Comparison of ENCODE assay signal across 18 cellular contexts in genomic region chr13:113952151-113952982, GRCh38. TPM values are rescaled to one million over a fixed set of nuclear protein-coding genes. Genes with fewer than 3 reads are reported as not detected.
A peak's percentile ranks its signal among the peaks of the same experiment; 100 is the strongest.
DNase-seq lines count a peak whose midpoint lies in the region; ATAC-seq, FAIRE-seq and TF ChIP-seq lines count a peak whose summit lies in the region.
"Had no signal": no experiment of that assay in that cellular context is flagged by ENCODE, and none has a peak within 500 bp of the region (broad histone marks: within the 10 kb centered on the region; RNA-seq: fewer than 3 reads in every experiment).

No MANE protein-coding gene starts in this region.

- H3K27ac ChIP-seq in right lobe of liver (no peak overlapping the region), HepG2 (ENCODE audit: extremely low read length, insufficient read depth, low read length) (no peak overlapping the region), RWPE1 (peak overlapping the region; percentile 15; the same call in 1 of the 2 replicates)
- H3K27ac ChIP-seq: KMS-11 had no signal

- in situ Hi-C loops in HepG2 (cut with HindIII; ENCODE audit: extremely low pct_ligation_motif_present, low pct_unique_long_range_greater_than_20kb) = no loop called here

- POLR2A ChIA-PET in HepG2 (lab: Yijun Ruan, JAX) (no interaction called here), RWPE1 (lab: Yijun Ruan, JAX; ENCODE audit: low non-redundant PET) (no interaction called here)

- CTCF ChIA-PET in HepG2 (lab: Yijun Ruan, JAX; ENCODE audit: low intra/inter-chr PET ratio, low total read pairs) = no interaction called here
- CTCF ChIA-PET in RWPE1 (lab: Yijun Ruan, JAX) = interaction anchor here (1.2 kb wide), 1 partner anchor 274 kb away, joined by 10 read pairs; no protein-coding TSS in a partner anchor

- no peak overlapping the region for H3K9ac ChIP-seq in HepG2 (ENCODE audit: insufficient read depth, low read depth, low read length)
- H3K9ac ChIP-seq: KMS-11 had no signal

- H3K27me3 Mint-ChIP-seq in stimulated activated naive B cell treated with anti-CD40 and anti-IgM and Interleukin-4, amounts not matched to agents 10 μg/mL and 1 μg/mL and 100 μg/mL, for 72 hours = peaks cover 0 to 6% of the 10 kb centered on the region in 2 donors
- no peaks in the 10 kb centered on the region for H3K27me3 Mint-ChIP-seq in progenitor cell of endocrine pancreas

- BruUV-seq in HepG2 (replicated peaks; lab: Mats Ljungman, UMichigan) = no TSS peak

- H3K4me3 ChIP-seq in right lobe of liver = no peak overlapping the region
- no peak overlapping the region for H3K4me3 ChIP-seq in HepG2 (replicated peaks in 1 of 3; ENCODE audit: insufficient read depth in 1 of 3, low read depth in 2 of 3, low read length in 3 of 3)
- no peak overlapping the region for H3K4me3 ChIP-seq in mucosa of descending colon

- TF ChIP-seq RAD21 in HepG2 (CRISPR knock-in tag; IDR thresholded peaks at IDR 0.05) = no peak

- H3K9me3 ChIP-seq in right lobe of liver = no peaks in the 10 kb centered on the region
- no peaks in the 10 kb centered on the region for H3K9me3 ChIP-seq in HepG2 (ENCODE audit: low read length)
- H3K9me3 ChIP-seq in mucosa of descending colon = no peaks in the 10 kb centered on the region

- no peak for TF ChIP-seq CTCF in right lobe of liver (IDR thresholded peaks at IDR 0.05)
- no peak for TF ChIP-seq CTCF in HepG2 (CRISPR knock-in tag; IDR thresholded peaks at IDR 0.05)
- no peak for TF ChIP-seq CTCF in RWPE1 (conservative IDR thresholded peaks at IDR 0.05; ENCODE audit: low read depth)
- no peak for TF ChIP-seq CTCF in mucosa of descending colon (IDR thresholded peaks at IDR 0.05)
- TF ChIP-seq CTCF in progenitor cell of endocrine pancreas (IDR thresholded peaks at IDR 0.05; ENCODE audit: unreplicated experiment) = no peak

- H3K4me1 ChIP-seq in right lobe of liver = peaks cover 0 to 9% (median 4%) of the 10 kb centered on the region in 4 donors
- H3K4me1 ChIP-seq in HepG2 (ENCODE audit: insufficient read depth, low read length) = peaks cover 5% of the 10 kb centered on the region; the same call in 1 of the 2 replicates
- peaks cover 7% of the 10 kb centered on the region for H3K4me1 ChIP-seq in mucosa of descending colon (ENCODE audit: low read depth)

- TF ChIP-seq POLR2A in right lobe of liver (IDR thresholded peaks at IDR 0.05) (no peak), HepG2 (IDR thresholded peaks at IDR 0.05; ENCODE audit: insufficient read depth in 1 of 2, low read depth in 2 of 2, low read length in 2 of 2) (no peak)

- intact Hi-C loops in right lobe of liver (cut with DNase I) = loop anchor here (2.0 to 5.0 kb wide), 2 partner anchors 270 to 272 kb away; no protein-coding TSS in a partner anchor
- intact Hi-C loops in HepG2 (cut with micrococcal nuclease; ENCODE audit: unreplicated experiment) = no loop called here
- intact Hi-C loops in mucosa of descending colon (cut with DNase I, micrococcal nuclease) = loop anchor here in 1 of 2 donors (5.0 kb wide), 1 partner anchor 275 kb away; no protein-coding TSS in a partner anchor

- H3K27me3 ChIP-seq in right lobe of liver (no peaks in the 10 kb centered on the region), HepG2 (ENCODE audit: control insufficient read depth in 1 of 2, insufficient read depth in 2 of 2, low read length in 2 of 2) (peaks cover 4 to 13% of the 10 kb centered on the region in 2 experiments; a peak in 3 of 5 replicates)

- H3K9me3 Mint-ChIP-seq in stimulated activated naive B cell treated with anti-CD40 and anti-IgM and Interleukin-4, amounts not matched to agents 10 μg/mL and 1 μg/mL and 100 μg/mL, for 72 hours = peaks cover 10 to 20% of the 10 kb centered on the region in 2 donors
- H3K9me3 Mint-ChIP-seq in progenitor cell of endocrine pancreas (ENCODE audit: low read depth) = peaks cover 3% of the 10 kb centered on the region
- H3K9me3 Mint-ChIP-seq: HFFc6 had no signal

- no peak overlapping the region for H3K4me2 ChIP-seq in HepG2 (ENCODE audit: low read depth, low read length)
- H3K4me2 ChIP-seq: KMS-11 had no signal

- no peak overlapping the region for H3K4me3 Mint-ChIP-seq in stimulated activated naive B cell treated with anti-CD40 and anti-IgM and Interleukin-4, amounts not matched to agents 10 μg/mL and 1 μg/mL and 100 μg/mL, for 72 hours
- H3K4me3 Mint-ChIP-seq in progenitor cell of endocrine pancreas (ENCODE audit: low read depth) = no peak overlapping the region
- H3K4me3 Mint-ChIP-seq: HFFc6 had no signal

- H2AFZ ChIP-seq in HepG2 (ENCODE audit: low read length) = no peak overlapping the region

- no peaks in the 10 kb centered on the region for H3K36me3 ChIP-seq in right lobe of liver
- H3K36me3 ChIP-seq in HepG2 (replicated peaks in 1 of 2; ENCODE audit: control insufficient read depth in 1 of 2, insufficient read depth in 2 of 2, low read length in 2 of 2) = no peaks in the 10 kb centered on the region
- no peaks in the 10 kb centered on the region for H3K36me3 ChIP-seq in mucosa of descending colon (ENCODE audit: low read depth)

- ATAC-seq in right lobe of liver = no peak
- ATAC-seq in HepG2 = no peak
- ATAC-seq in mucosa of descending colon = no peak
- no peak for ATAC-seq in stimulated activated naive B cell treated with anti-CD40 and anti-IgM and Interleukin-4, amounts not matched to agents 10 μg/mL and 1 μg/mL and 100 μg/mL, for 72 hours (replicated peaks)
- no peak for ATAC-seq in HG03432 (IDR thresholded peaks at IDR 0.05; ENCODE audit: unreplicated experiment)
- ATAC-seq in GM18519 (IDR thresholded peaks at IDR 0.05; ENCODE audit: low FRiP score, unreplicated experiment) = no peak

- H4K20me1 ChIP-seq in HepG2 (ENCODE audit: insufficient read depth, low read length) = no peaks in the 10 kb centered on the region

- H3K4me1 Mint-ChIP-seq in stimulated activated naive B cell treated with anti-CD40 and anti-IgM and Interleukin-4, amounts not matched to agents 10 μg/mL and 1 μg/mL and 100 μg/mL, for 72 hours = peaks cover 16 to 24% of the 10 kb centered on the region in 2 donors
- no peaks in the 10 kb centered on the region for H3K4me1 Mint-ChIP-seq in progenitor cell of endocrine pancreas (ENCODE audit: low read depth)

- no peak for TF ChIP-seq EP300 in HepG2 (IDR thresholded peaks at IDR 0.05; ENCODE audit: low read depth in 2 of 2, low read length in 2 of 2)
- TF ChIP-seq EP300 in HepG2 (CRISPR knock-in tag; IDR thresholded peaks at IDR 0.05; ENCODE audit: borderline replicate concordance) = no peak

- H3K36me3 Mint-ChIP-seq in stimulated activated naive B cell treated with anti-CD40 and anti-IgM and Interleukin-4, amounts not matched to agents 10 μg/mL and 1 μg/mL and 100 μg/mL, for 72 hours = peaks cover 23 to 31% of the 10 kb centered on the region in 2 donors
- no peaks in the 10 kb centered on the region for H3K36me3 Mint-ChIP-seq in progenitor cell of endocrine pancreas (ENCODE audit: insufficient read depth)

- DNase-seq in right lobe of liver (peak in 2 of 3 donors; percentile 18 to 46), HepG2 (ENCODE audit: low spot score) (no peak), RWPE1 (ENCODE audit: low spot score) (no peak), mucosa of descending colon (peak in 2 of 3 donors; percentile 21 to 35), progenitor cell of endocrine pancreas (ENCODE audit: low spot score, unreplicated experiment) (no peak)
- DNase-seq in stimulated activated naive B cell treated with anti-CD40 and anti-IgM and Interleukin-4, amounts not matched to agents 10 μg/mL and 1 μg/mL and 100 μg/mL, for 72 hours = no peak
- DNase-seq: C1 segment of cervical spinal cord, DMS79 treated with DMSO at 0.1 percent for 48 hours, HFFc6, NCI-H1417 treated with DMSO at 0.1 percent for 48 hours, NCI-H187 treated with DMSO at 0.1 percent for 48 hours, NCI-H226, NCI-H524 had no signal

- H3K27ac Mint-ChIP-seq in stimulated activated naive B cell treated with anti-CD40 and anti-IgM and Interleukin-4, amounts not matched to agents 10 μg/mL and 1 μg/mL and 100 μg/mL, for 72 hours = peak overlapping the region; percentile 20
- no peak overlapping the region for H3K27ac Mint-ChIP-seq in progenitor cell of endocrine pancreas
- H3K27ac Mint-ChIP-seq: HFFc6 had no signal

- no peaks in the 10 kb centered on the region for H3K79me2 ChIP-seq in HepG2 (ENCODE audit: insufficient read depth, low read length)

- 40% methylated on average over 1 of the region's 42 CpGs for WGBS in right lobe of liver (ENCODE audit: insufficient coverage, low coverage, low lambda C conversion rate, missing lambda C conversion rate)
- WGBS in HepG2 (ENCODE audit: low lambda C conversion rate) = 29% methylated on average over 6 of the region's 42 CpGs

- FAIRE-seq in HepG2 (lab: Jason Lieb, UNC) = no peak

TF ChIP-seq in HepG2, 621 proteins besides CTCF, POLR2A, EP300 and RAD21 (continues in another document):
- TF ChIP-seq NFYB (CRISPR knock-in tag; IDR thresholded peaks at IDR 0.05) (no peak), HNRNPH1 (optimal IDR thresholded peaks at IDR 0.05; ENCODE audit: low read depth, low read length) (no peak)

RNA-seq across cellular contexts. Expression of gene C13orf46, which starts 21.5 kb away (rescaled TPM):
- total RNA-seq in right lobe of liver = 1 to 10 TPM in 2 of 6 experiments, under 1 TPM in 4; 0.04 to 1.1 (median 0.60) TPM
- not detected in 2 replicates for total RNA-seq in HepG2 (2016; rRNA removed; fragmentation: Illumina TruSeq; extraction: Trizol)
- total RNA-seq in HepG2 (2016; cell fraction: cytosol; rRNA removed; fragmentation: Illumina TruSeq; extraction: Trizol; ENCODE audit: low read depth) = not detected in 2 replicates
- not detected in 2 replicates for total RNA-seq in HepG2 (2016; cell fraction: insoluble cytoplasmic fraction; rRNA removed; fragmentation: Illumina TruSeq; extraction: Trizol)
- total RNA-seq in HepG2 (2016; cell fraction: membrane; rRNA removed; fragmentation: Illumina TruSeq; extraction: Trizol) = not detected in 2 replicates
- total RNA-seq in HepG2 (2016; cell fraction: nucleus; rRNA removed; fragmentation: Illumina TruSeq; extraction: Trizol) = not detected in 2 replicates
- polyA plus RNA-seq in HepG2 (2011; rRNA removed) = 0.01 TPM in 1 of 2 replicates, not detected in the other
- polyA plus RNA-seq in HepG2 (2011; cell fraction: cytosol; rRNA removed) = not detected in 2 replicates
- polyA plus RNA-seq in HepG2 (2011; cell fraction: nucleus; rRNA removed) = 0.03 TPM in 1 of 2 replicates, not detected in the other
- polyA plus RNA-seq in HepG2 (2012) = not detected in 2 replicates
- not detected in 2 replicates for polyA plus RNA-seq in HepG2 (2016; cell fraction: cytosol; fragmentation: Illumina TruSeq; extraction: Trizol; ENCODE audit: low read depth)
- polyA plus RNA-seq in HepG2 (2016; cell fraction: insoluble cytoplasmic fraction; fragmentation: Illumina TruSeq; extraction: Trizol; ENCODE audit: low read depth) = not detected in 2 replicates
- polyA plus RNA-seq in HepG2 (2016; cell fraction: membrane; fragmentation: Illumina TruSeq; extraction: Trizol; ENCODE audit: low read depth) = not detected in 2 replicates
- polyA plus RNA-seq in HepG2 (2016; cell fraction: nucleus; fragmentation: Illumina TruSeq; extraction: Trizol; ENCODE audit: insufficient read depth, low read depth) = not detected in 2 replicates
- 1.9 TPM in 1 of 2 replicates, not detected in the other for polyA minus RNA-seq in HepG2 (2011; rRNA and poly(A)+ RNA removed; ENCODE audit: low replicate concordance)
- not detected in 2 replicates for polyA minus RNA-seq in HepG2 (2011; cell fraction: cytosol; rRNA and poly(A)+ RNA removed)
- 0.13 TPM in 1 of 2 replicates, not detected in the other for polyA minus RNA-seq in HepG2 (2011; cell fraction: nucleus; rRNA and poly(A)+ RNA removed)
- total RNA-seq in mucosa of descending colon = 1 to 10 TPM; 1.3 to 1.8 (median 1.6) TPM
- 0.17 and 0.18 TPM in 2 replicates for total RNA-seq in progenitor cell of endocrine pancreas
- total RNA-seq: H4, RPMI7951 had no signal

Comparison
In these comparisons a context has a peak if more than half of its experiments do, and no peak if none do; other contexts are left out.
1. DNase-seq: peak in right lobe of liver (2 of 3) and mucosa of descending colon (2 of 3); none in HepG2 (single experiment), RWPE1 (single experiment), stimulated activated naive B cell treated with anti-CD40 and anti-IgM and Interleukin-4, amounts not matched to agents 10 μg/mL and 1 μg/mL and 100 μg/mL, for 72 hours (single experiment) and progenitor cell of endocrine pancreas (single experiment).